Comparison of ENCODE assay signal across 12 cellular contexts in the genomic region with DNA sequence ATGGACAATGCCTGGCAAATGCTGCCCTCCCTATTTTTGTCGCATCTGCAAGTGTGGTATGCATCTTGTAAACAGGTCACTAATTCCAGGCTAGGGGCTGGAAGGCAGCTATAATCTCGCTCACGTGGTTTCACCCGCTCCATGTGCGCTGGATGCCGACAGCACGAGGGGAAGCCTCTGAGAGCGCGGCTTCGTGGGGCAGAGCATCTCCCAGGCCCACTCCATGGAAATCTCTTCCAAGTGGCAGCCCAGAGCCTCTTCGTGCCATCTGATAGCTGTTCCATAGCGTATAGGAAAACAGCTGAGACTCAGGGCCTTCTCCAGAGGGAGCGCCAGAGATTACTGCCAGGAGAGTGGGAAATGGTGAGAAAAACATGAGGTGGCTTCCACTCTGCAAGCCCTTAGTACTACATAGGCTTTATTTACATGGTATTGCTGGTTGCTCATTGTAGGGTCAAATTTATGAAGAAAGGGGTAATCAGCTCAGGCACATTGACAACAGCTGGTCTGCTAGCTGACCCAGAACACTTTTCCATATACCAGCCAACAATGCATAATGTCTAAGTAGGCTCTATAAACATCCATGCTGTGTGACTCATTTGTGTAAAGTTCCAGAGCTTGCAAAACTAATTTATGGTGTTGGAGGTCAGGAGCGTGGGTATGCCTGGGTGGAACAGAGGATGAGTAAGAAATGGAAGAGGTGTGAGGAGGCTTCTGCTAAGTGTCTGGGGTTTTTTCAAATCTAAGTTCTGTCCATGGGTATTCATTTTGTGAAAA.
A peak's percentile ranks its signal among the peaks of the same experiment; 100 is the strongest.
DNase-seq lines count a peak whose midpoint lies in the region; TF ChIP-seq lines count a peak whose summit lies in the region.
"Had no signal": no experiment of that assay in that cellular context is flagged by ENCODE, and none has a peak within 500 bp of the region (broad histone marks: within the 10 kb centered on the region; RNA-seq: fewer than 3 reads in every experiment).

No MANE protein-coding gene starts in this region.

- peak; percentile 20 for DNase-seq in AG09319 (ENCODE audit: extremely low read depth, low read depth)
- DNase-seq in H4 (ENCODE audit: low spot score): peak; percentile 76
- peak; percentile 57 for DNase-seq in amniotic stem cell (lab: John Stamatoyannopoulos, UW)
- peak; percentile 83 for DNase-seq in kidney epithelial cell (ENCODE audit: low read depth)
- no peak for DNase-seq in WERI-Rb-1
- no peak for DNase-seq in NCI-H2196 treated with DMSO at 0.1 percent for 48 hours (lab: John Stamatoyannopoulos, UW; ENCODE audit: unreplicated experiment)
- DNase-seq in NCI-H82 (lab: John Stamatoyannopoulos, UW): no peak
- DNase-seq in midbrain (lab: John Stamatoyannopoulos, UW): no peak
- DNase-seq: activated CD8-positive, alpha-beta memory T cell treated with anti-CD3 and anti-CD28 coated beads for 24 hours; H9; NCI-H146 had no signal

- H3K36me3 ChIP-seq in kidney epithelial cell (ENCODE audit: control insufficient read depth, insufficient read depth, low read length) (no peaks in the 10 kb centered on the region), WERI-Rb-1 (no peaks in the 10 kb centered on the region)
- H3K36me3 ChIP-seq: vagina had no signal

- H3K27me3 ChIP-seq in kidney epithelial cell (ENCODE audit: control insufficient read depth, insufficient read depth, low read length): no peaks in the 10 kb centered on the region
- H3K27me3 ChIP-seq in WERI-Rb-1 (ENCODE audit: insufficient read depth, low read depth, severe bottlenecking): no peaks in the 10 kb centered on the region
- H3K27me3 ChIP-seq: vagina had no signal

- H3K4me3 ChIP-seq in kidney epithelial cell (ENCODE audit: low read depth, low read length): no peak overlapping the region
- no peak overlapping the region for H3K4me3 ChIP-seq in WERI-Rb-1 (ENCODE audit: low read depth, low read length)
- H3K4me3 ChIP-seq: vagina had no signal

- no peaks in the 10 kb centered on the region for H3K9me3 ChIP-seq in WERI-Rb-1 (ENCODE audit: severe bottlenecking)
- H3K9me3 ChIP-seq: vagina had no signal

- no peak overlapping the region for H3K27ac ChIP-seq in WERI-Rb-1
- H3K27ac ChIP-seq: vagina had no signal

- TF ChIP-seq CTCF in AG09319 (IDR thresholded peaks at IDR 0.05; ENCODE audit: low read depth, low read length) (no peak), kidney epithelial cell (IDR thresholded peaks at IDR 0.05; ENCODE audit: insufficient read depth, low read length, poor library complexity, severe bottlenecking) (no peak), WERI-Rb-1 (IDR thresholded peaks at IDR 0.05; ENCODE audit: low read depth, low read length) (no peak)

Comparison
In these comparisons a context has a peak if more than half of its experiments do, and no peak if none do; other contexts are left out.
1. DNase-seq: peak in AG09319 (single experiment), H4 (single experiment), amniotic stem cell (single experiment) and kidney epithelial cell (single experiment); none in WERI-Rb-1 (single experiment), NCI-H2196 treated with DMSO at 0.1 percent for 48 hours (single experiment), NCI-H82 (single experiment) and midbrain (single experiment).